24 cellular contexts compared by ENCODE assay signal in the genomic region with DNA sequence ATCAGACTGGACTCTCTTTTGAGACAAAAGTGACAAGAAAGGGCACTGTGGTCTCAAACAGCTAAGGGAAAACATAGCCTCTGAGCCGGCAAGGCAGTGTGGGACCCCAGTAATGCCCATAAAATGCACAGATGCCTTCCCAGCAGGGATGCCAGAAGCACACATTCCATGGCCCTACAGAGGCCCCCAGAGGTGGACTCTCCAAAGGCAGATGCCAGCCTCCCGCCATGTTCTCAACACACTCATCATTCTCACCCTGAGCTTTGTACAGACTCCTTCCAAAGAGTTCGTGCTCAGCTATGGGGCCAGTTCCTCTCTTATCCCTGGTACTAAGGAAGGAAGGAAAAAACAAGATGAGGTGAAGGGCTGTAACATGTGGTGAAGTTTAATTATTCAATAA.
DNase-seq lines count a peak whose midpoint lies in the region; FAIRE-seq and TF ChIP-seq lines count a peak whose summit lies in the region.
"Had no signal": no experiment of that assay in that cellular context is flagged by ENCODE, and none has a peak within 500 bp of the region (broad histone marks: within the 10 kb centered on the region; RNA-seq: fewer than 3 reads in every experiment).

No MANE protein-coding gene starts in this region.

- DNase-seq in coronary artery (ENCODE audit: low spot score): peak; percentile 2
- peak; percentile 27 for DNase-seq in islet precursor cell
- DNase-seq in osteocyte (ENCODE audit: extremely low spot score, unreplicated experiment): peak; percentile 59
- no peak for DNase-seq in retina
- no peak for DNase-seq in sigmoid colon
- no peak for DNase-seq in kidney
- no peak for DNase-seq in activated naive CD8-positive, alpha-beta T cell treated with anti-CD3 and anti-CD28 coated beads for 36 hours
- DNase-seq: 8988T; ACHN; BE2C; C1 segment of cervical spinal cord; CD4-positive, alpha-beta memory T cell; CD4-positive, CD25-positive, alpha-beta regulatory T cell; CD8-positive, alpha-beta memory T cell; COR-L47; DMS79 treated with DMSO at 0.1 percent for 48 hours; GF-D8 had no signal

- no peak for TF ChIP-seq EP300 in sigmoid colon (IDR thresholded peaks at IDR 0.05)

- H3K27me3 ChIP-seq in sigmoid colon: no peaks in the 10 kb centered on the region
- H3K27me3 ChIP-seq: BLaER1 had no signal

- H3K4me1 Mint-ChIP-seq in osteocyte (ENCODE audit: unreplicated experiment): no peaks in the 10 kb centered on the region
- H3K4me1 Mint-ChIP-seq in activated naive CD8-positive, alpha-beta T cell treated with anti-CD3 and anti-CD28 coated beads for 36 hours: peaks cover 30% of the 10 kb centered on the region

- H3K36me3 Mint-ChIP-seq in osteocyte (ENCODE audit: unreplicated experiment): no peaks in the 10 kb centered on the region
- H3K36me3 Mint-ChIP-seq in activated naive CD8-positive, alpha-beta T cell treated with anti-CD3 and anti-CD28 coated beads for 36 hours: peaks cover 4% of the 10 kb centered on the region
- H3K36me3 Mint-ChIP-seq: CD14-positive monocyte; CD4-positive, alpha-beta memory T cell; CD4-positive, CD25-positive, alpha-beta regulatory T cell; CD8-positive, alpha-beta memory T cell had no signal

- no peak overlapping the region for H3K9ac ChIP-seq in kidney (ENCODE audit: low read length in 2 of 2)
- H3K9ac ChIP-seq: BLaER1 had no signal

- no peak for TF ChIP-seq CTCF in coronary artery (IDR thresholded peaks at IDR 0.05)
- no peak for TF ChIP-seq CTCF in osteocyte (IDR thresholded peaks at IDR 0.05)
- no peak for TF ChIP-seq CTCF in sigmoid colon (IDR thresholded peaks at IDR 0.05)
- no peak for TF ChIP-seq CTCF in kidney (IDR thresholded peaks at IDR 0.05; ENCODE audit: borderline replicate concordance, extremely low read depth, insufficient read depth)

- H3K4me1 ChIP-seq in sigmoid colon (no peaks in the 10 kb centered on the region), kidney (ENCODE audit: control insufficient read depth in 1 of 2, insufficient read depth in 1 of 2, low read depth in 1 of 2, low read length in 2 of 2) (no peaks in the 10 kb centered on the region)
- H3K4me1 ChIP-seq: BE2C had no signal

- H3K9me3 ChIP-seq in sigmoid colon (no peaks in the 10 kb centered on the region), kidney (ENCODE audit: control insufficient read depth in 1 of 2, low read length in 2 of 2) (no peaks in the 10 kb centered on the region)
- H3K9me3 ChIP-seq: BE2C, BLaER1 had no signal

- 94 to 96% methylated on average over 3 of the region's 3 CpGs for WGBS in sigmoid colon, 2 donors

- H3K27me3 Mint-ChIP-seq in osteocyte (ENCODE audit: unreplicated experiment): no peaks in the 10 kb centered on the region
- no peaks in the 10 kb centered on the region for H3K27me3 Mint-ChIP-seq in activated naive CD8-positive, alpha-beta T cell treated with anti-CD3 and anti-CD28 coated beads for 36 hours
- H3K27me3 Mint-ChIP-seq: CD4-positive, alpha-beta memory T cell; CD4-positive, CD25-positive, alpha-beta regulatory T cell; CD8-positive, alpha-beta memory T cell had no signal

- H3K27ac ChIP-seq in coronary artery: no peak overlapping the region
- no peak overlapping the region for H3K27ac ChIP-seq in sigmoid colon
- no peak overlapping the region for H3K27ac ChIP-seq in kidney (ENCODE audit: low read depth in 2 of 2, low read length in 2 of 2)
- H3K27ac ChIP-seq: BLaER1 had no signal

- H3K36me3 ChIP-seq in sigmoid colon (no peaks in the 10 kb centered on the region), kidney (ENCODE audit: control insufficient read depth in 1 of 2, insufficient read depth in 2 of 2, low read length in 2 of 2) (no peaks in the 10 kb centered on the region)
- H3K36me3 ChIP-seq: BE2C, BLaER1 had no signal

- intact Hi-C loops in sigmoid colon (cut with DNase I): no loop called here
- intact Hi-C loops in kidney (cut with DNase I): no loop called here

- no peak for TF ChIP-seq POLR2A in sigmoid colon (IDR thresholded peaks at IDR 0.05)

- no peak overlapping the region for H3K4me3 Mint-ChIP-seq in osteocyte (ENCODE audit: unreplicated experiment)
- H3K4me3 Mint-ChIP-seq in activated naive CD8-positive, alpha-beta T cell treated with anti-CD3 and anti-CD28 coated beads for 36 hours: no peak overlapping the region
- H3K4me3 Mint-ChIP-seq: CD14-positive monocyte; CD4-positive, alpha-beta memory T cell; CD4-positive, CD25-positive, alpha-beta regulatory T cell; CD8-positive, alpha-beta memory T cell had no signal

- H3K4me3 ChIP-seq in coronary artery (no peak overlapping the region), sigmoid colon (no peak overlapping the region), kidney (ENCODE audit: low read length in 2 of 2) (no peak overlapping the region)
- H3K4me3 ChIP-seq: BLaER1 had no signal

- FAIRE-seq in kidney (lab: Jason Lieb, UNC): no peak
- FAIRE-seq: A204.1, D721Med, G401.6, GM12891, GM19239 had no signal

- H3K27ac Mint-ChIP-seq in osteocyte (ENCODE audit: unreplicated experiment): no peak overlapping the region
- no peak overlapping the region for H3K27ac Mint-ChIP-seq in activated naive CD8-positive, alpha-beta T cell treated with anti-CD3 and anti-CD28 coated beads for 36 hours

- H3K9me3 Mint-ChIP-seq in osteocyte (ENCODE audit: unreplicated experiment): no peaks in the 10 kb centered on the region
- no peaks in the 10 kb centered on the region for H3K9me3 Mint-ChIP-seq in activated naive CD8-positive, alpha-beta T cell treated with anti-CD3 and anti-CD28 coated beads for 36 hours
- H3K9me3 Mint-ChIP-seq: CD14-positive monocyte; CD4-positive, alpha-beta memory T cell; CD4-positive, CD25-positive, alpha-beta regulatory T cell; CD8-positive, alpha-beta memory T cell had no signal

Comparison
In these comparisons a context has a peak if more than half of its experiments do, and no peak if none do; other contexts are left out.
1. DNase-seq: peak in coronary artery (single experiment), islet precursor cell (single experiment) and osteocyte (single experiment); none in retina (single experiment), sigmoid colon (single experiment), kidney (single experiment) and activated naive CD8-positive, alpha-beta T cell treated with anti-CD3 and anti-CD28 coated beads for 36 hours (single experiment).